ENCODE assay signal across 9 cellular contexts in genomic region chr4:168585168-168586091, GRCh38.
DNase-seq lines count a peak whose midpoint lies in the region; ATAC-seq and TF ChIP-seq lines count a peak whose summit lies in the region.
"Had no signal": no experiment of that assay in that cellular context is flagged by ENCODE, and none has a peak within 500 bp of the region (broad histone marks: within the 10 kb centered on the region; RNA-seq: fewer than 3 reads in every experiment).

No MANE protein-coding gene starts in this region.

- peak; percentile 73 to 85 (median 80) for TF ChIP-seq CTCF in ascending aorta (IDR thresholded peaks at IDR 0.05)

- DNase-seq in Caki2 (ENCODE audit: low read depth): peak; percentile 54
- peak; percentile 4 for DNase-seq in NCI-H748 treated with DMSO at 0.1 percent for 48 hours (lab: John Stamatoyannopoulos, UW)
- peak; percentile 26 to 90 for DNase-seq in ascending aorta (ENCODE audit: low spot score in 2 of 2)
- peak; percentile 56 for DNase-seq in hepatic stellate cell (ENCODE audit: low spot score)
- peak; percentile 62 for DNase-seq in skeletal muscle cell (ENCODE audit: low read depth)
- DNase-seq in central memory CD4-positive, alpha-beta T cell: no peak
- DNase-seq: activated B cell treated with CpG ODN at 0.5 μM for 24 hours had no signal

- H3K36me3 ChIP-seq in ascending aorta: no peaks in the 10 kb centered on the region

- H3K4me3 ChIP-seq in ascending aorta: no peak overlapping the region
- H3K4me3 ChIP-seq in skeletal muscle cell (ENCODE audit: low read depth, low read length): no peak overlapping the region

- peaks cover 3 to 24% of the 10 kb centered on the region in 2 donors for H3K4me1 ChIP-seq in ascending aorta

- ATAC-seq in GM19043 (IDR thresholded peaks at IDR 0.05; ENCODE audit: low read depth, unreplicated experiment) (peak; percentile 72), HG03135 (IDR thresholded peaks at IDR 0.05; ENCODE audit: unreplicated experiment) (peak; percentile 83)

- H3K27me3 ChIP-seq in ascending aorta: no peaks in the 10 kb centered on the region

- no peaks in the 10 kb centered on the region for H3K9me3 ChIP-seq in ascending aorta

- intact Hi-C loops in ascending aorta (cut with DNase I): loop anchor here (2.0 to 10.0 kb wide), 7 partner anchors 47 to 429 kb away; partner anchors contain the start of gene CBR4

- no peak overlapping the region for H3K27ac ChIP-seq in ascending aorta

- in situ Hi-C loops in Caki2 (cut with HindIII; ENCODE audit: low pct_unique_long_range_greater_than_20kb, low sequenced_read_pairs): no loop called here
